In the genomic region with DNA sequence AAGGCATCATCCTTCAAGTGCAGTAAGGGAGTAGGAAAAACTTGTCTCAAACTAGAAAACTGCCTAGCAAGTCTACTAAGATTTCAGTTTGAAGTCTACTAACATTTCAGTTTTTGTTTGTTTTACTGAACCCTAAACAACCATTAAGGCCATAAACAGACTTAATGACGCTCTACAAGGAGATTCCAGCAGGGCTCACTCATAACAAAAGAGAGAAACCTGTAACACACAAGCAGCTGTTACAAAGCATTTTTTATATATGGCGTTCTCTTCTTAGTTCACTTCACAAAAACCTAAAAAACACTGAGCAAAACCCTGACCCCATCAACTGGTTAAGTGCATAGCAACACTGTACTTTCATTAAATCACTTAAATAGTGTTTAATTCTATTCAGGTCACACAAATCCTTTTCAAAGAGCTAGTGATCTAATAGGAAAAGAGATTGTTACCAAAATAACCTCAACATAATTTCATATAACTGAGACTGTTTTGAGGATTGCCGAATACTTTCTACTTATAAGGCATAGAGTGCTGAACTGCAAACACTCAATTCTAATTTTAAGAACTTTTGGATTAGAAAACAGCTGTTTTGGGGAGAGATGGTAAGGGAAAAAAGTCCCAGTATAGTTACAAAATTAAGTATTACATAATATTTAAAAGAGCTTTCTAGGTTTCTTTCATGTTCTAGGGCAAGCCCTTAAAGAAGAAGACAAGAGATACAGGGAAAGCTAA, we compare ENCODE assay signal across 8 cellular contexts. TPM values are rescaled to one million over a fixed set of nuclear protein-coding genes. Genes with fewer than 3 reads are reported as not detected.
A peak's percentile ranks its signal among the peaks of the same experiment; 100 is the strongest.
DNase-seq lines count a peak whose midpoint lies in the region; ATAC-seq and TF ChIP-seq lines count a peak whose summit lies in the region.

No MANE protein-coding gene starts in this region.

- H3K23ac ChIP-seq in IMR-90 (ENCODE audit: low read depth, low read length), result peak overlapping the region; percentile 98

- no peaks in the 10 kb centered on the region for H3K9me3 Mint-ChIP-seq in CD4-positive, alpha-beta memory T cell
- no peaks in the 10 kb centered on the region for H3K9me3 Mint-ChIP-seq in type B pancreatic cell

- peak overlapping the region; percentile 69; the same call in 1 of the 2 replicates for H3K18ac ChIP-seq in IMR-90 (ENCODE audit: low read depth, low read length)

- peaks cover 12 to 32% (median 19%) of the 10 kb centered on the region in 4 donors for H3K4me1 Mint-ChIP-seq in CD4-positive, alpha-beta memory T cell
- peaks cover 21% of the 10 kb centered on the region for H3K4me1 Mint-ChIP-seq in type B pancreatic cell (ENCODE audit: unreplicated experiment)

- no peaks in the 10 kb centered on the region for H3K27me3 ChIP-seq in CD4-positive, alpha-beta memory T cell (ENCODE audit: insufficient read depth, low read length)
- H3K27me3 ChIP-seq in IMR-90 (ENCODE audit: control insufficient read depth, insufficient read depth, low read length) (no peaks in the 10 kb centered on the region), liver (ENCODE audit: control insufficient read depth in 4 of 4, insufficient read depth in 4 of 4, low read length in 3 of 4) (no peaks in the 10 kb centered on the region)

- POLR2A ChIA-PET in CD4-positive, alpha-beta memory T cell (lab: Charles Lee; ENCODE audit: partially characterized antibody), result interaction anchor here (1.0 to 3.0 kb wide), 3 partner anchors 10 to 364 kb away, joined by 3 to 14 read pairs (median 9); partner anchors contain the start of gene LYST
- POLR2A ChIA-PET in IMR-90 (lab: Charles Lee; ENCODE audit: unreplicated experiment), result no interaction called here
- POLR2A ChIA-PET in GM10248 (lab: Yijun Ruan, JAX), result interaction anchor here (0.6 kb wide), 1 partner anchor 394 kb away, joined by 5 read pairs; no protein-coding TSS in a partner anchor

- DNase-seq in CD4-positive, alpha-beta memory T cell, result no peak
- DNase-seq in IMR-90 (peak; percentile 64), astrocyte of the spinal cord (ENCODE audit: low read depth, low spot score) (peak; percentile 47), type B pancreatic cell (ENCODE audit: extremely low spot score, unreplicated experiment) (no peak), GM10248 (ENCODE audit: extremely low spot score) (no peak), NCI-H2081 treated with DMSO at 0.1 percent for 48 hours (lab: John Stamatoyannopoulos, UW) (no peak), NCI-H446 treated with DMSO at 0.1 percent for 48 hours (lab: John Stamatoyannopoulos, UW) (no peak)

- H2BK20ac ChIP-seq in IMR-90 (ENCODE audit: low read depth, low read length), result no peak overlapping the region

- no peak overlapping the region for H3K27ac ChIP-seq in CD4-positive, alpha-beta memory T cell (ENCODE audit: low read depth, low read length)
- peak overlapping the region; percentile 88; the same call in 1 of the 2 replicates for H3K27ac ChIP-seq in IMR-90 (ENCODE audit: insufficient read depth, low read length)
- peak overlapping the region; percentile 87 to 93 for H3K27ac ChIP-seq in liver (ENCODE audit: low read depth in 1 of 2, low read length in 2 of 2)

- TSS peak; percentile 46 for BruUV-seq in IMR-90 (replicated peaks; lab: Mats Ljungman, UMichigan)

- H3K4me2 ChIP-seq in IMR-90 (ENCODE audit: low read depth, low read length), result peak overlapping the region; percentile 98

- no peak overlapping the region for H4K91ac ChIP-seq in IMR-90 (ENCODE audit: insufficient read depth, low read depth, low read length)

- peak overlapping the region; percentile 87 to 97 (median 94) for H3K4me3 Mint-ChIP-seq in CD4-positive, alpha-beta memory T cell
- H3K4me3 Mint-ChIP-seq in type B pancreatic cell, result peak overlapping the region; percentile 96

- H3K9me3 ChIP-seq in CD4-positive, alpha-beta memory T cell (ENCODE audit: control insufficient read depth in 1 of 2, low read length in 2 of 2), result no peaks in the 10 kb centered on the region
- no peaks in the 10 kb centered on the region for H3K9me3 ChIP-seq in IMR-90 (ENCODE audit: control insufficient read depth, insufficient read depth, low read length)
- no peaks in the 10 kb centered on the region for H3K9me3 ChIP-seq in liver (ENCODE audit: control insufficient read depth in 4 of 4, low read length in 3 of 4)

- no peak overlapping the region for H2AK9ac ChIP-seq in IMR-90 (replicated peaks; ENCODE audit: low read depth, low read length, poor library complexity)

- WGBS in IMR-90 (ENCODE audit: extremely low coverage in 2 of 2, insufficient read length in 1 of 2), 2 experiments, result 0% methylated on average over 1 of the region's 3 CpGs; no CpG with 5 or more reads in 1 of the 2 experiments
- 48% methylated on average over 3 of the region's 3 CpGs for WGBS in liver

- H3K4me3 ChIP-seq in CD4-positive, alpha-beta memory T cell (ENCODE audit: low read length in 2 of 2), result no peak overlapping the region
- H3K4me3 ChIP-seq in IMR-90 (ENCODE audit: insufficient read depth, low read depth, low read length) (peak overlapping the region; percentile 75), astrocyte of the spinal cord (ENCODE audit: low read depth, low read length) (peak overlapping the region; percentile 74), liver (ENCODE audit: low read depth in 1 of 3, low read length in 3 of 3) (peak overlapping the region; percentile 57 to 92 (median 77))

- peaks cover 0 to 14% of the 10 kb centered on the region in 2 donors for H3K36me3 Mint-ChIP-seq in CD4-positive, alpha-beta memory T cell
- peaks cover 4% of the 10 kb centered on the region for H3K36me3 Mint-ChIP-seq in type B pancreatic cell

- in situ Hi-C loops in IMR-90 (cut with MboI; ENCODE audit: low sequenced_read_pairs), result no loop called here
- in situ Hi-C loops in astrocyte of the spinal cord (cut with HindIII; ENCODE audit: low sequenced_read_pairs), result no loop called here

- peak overlapping the region in 1 of 2 experiments; percentile 48; a peak in 1 of 4 replicates for H4K8ac ChIP-seq in IMR-90 (ENCODE audit: low read depth in 2 of 2, low read length in 2 of 2)

- no peak overlapping the region for H2AFZ ChIP-seq in IMR-90 (replicated peaks; ENCODE audit: low read length, poor library complexity)

- H3K4me1 ChIP-seq in CD4-positive, alpha-beta memory T cell (ENCODE audit: insufficient read depth, low read length), result peaks cover 20% of the 10 kb centered on the region
- H3K4me1 ChIP-seq in IMR-90 (ENCODE audit: control insufficient read depth, insufficient read depth, low read length) (peaks cover 2% of the 10 kb centered on the region; the same call in 1 of the 2 replicates), liver (ENCODE audit: control insufficient read depth in 4 of 4, insufficient read depth in 4 of 4, low read length in 3 of 4) (peaks cover 4 to 17% (median 8%) of the 10 kb centered on the region in 4 donors)

- H4K20me1 ChIP-seq in IMR-90 (ENCODE audit: insufficient read depth, low read length), result peaks cover 24% of the 10 kb centered on the region; the same call in 1 of the 2 replicates

- peak overlapping the region; percentile 87 for H2BK5ac ChIP-seq in IMR-90 (ENCODE audit: low read depth, low read length, poor library complexity, severe bottlenecking)

- peaks cover 13 to 37% of the 10 kb centered on the region in 2 experiments; a peak in 3 of 4 replicates for H3K79me1 ChIP-seq in IMR-90 (ENCODE audit: low read depth in 1 of 2, low read length in 2 of 2)

- no peaks in the 10 kb centered on the region for H3K27me3 Mint-ChIP-seq in CD4-positive, alpha-beta memory T cell
- H3K27me3 Mint-ChIP-seq in type B pancreatic cell, result no peaks in the 10 kb centered on the region

- H3K36me3 ChIP-seq in CD4-positive, alpha-beta memory T cell (ENCODE audit: insufficient read depth, low read length), result no peaks in the 10 kb centered on the region
- H3K36me3 ChIP-seq in IMR-90 (ENCODE audit: control insufficient read depth, insufficient read depth, low read length), result no peaks in the 10 kb centered on the region
- H3K36me3 ChIP-seq in liver (ENCODE audit: control insufficient read depth in 4 of 4, insufficient read depth in 3 of 4, low read depth in 1 of 4, low read length in 3 of 4), result no peaks in the 10 kb centered on the region

- H3K56ac ChIP-seq in IMR-90 (ENCODE audit: extremely low read depth, insufficient read depth, low read length), result peak overlapping the region; percentile 88; the same call in 1 of the 2 replicates

- CTCF ChIA-PET in CD4-positive, alpha-beta memory T cell (lab: Charles Lee; ENCODE audit: partially characterized antibody), result interaction anchor here (1.0 to 1.7 kb wide), 4 partner anchors 9 to 469 kb away, joined by 3 to 7 read pairs (median 4); no protein-coding TSS in a partner anchor
- CTCF ChIA-PET in IMR-90 (lab: Yijun Ruan, JAX) (no interaction called here), GM10248 (lab: Yijun Ruan, JAX) (interaction anchor here (1.0 to 3.3 kb wide), 6 partner anchors 9 to 469 kb away, joined by 3 to 29 read pairs (median 10); no protein-coding TSS in a partner anchor)

- intact Hi-C loops in CD4-positive, alpha-beta memory T cell (cut with micrococcal nuclease), result loop anchor here (5.0 kb wide), 3 partner anchors 140 to 1025 kb away; partner anchors contain the start of genes TARBP1 and TOMM20
- intact Hi-C loops in IMR-90 (cut with micrococcal nuclease), result loop anchor here (5.0 kb wide), 1 partner anchor 250 kb away; no protein-coding TSS in a partner anchor

- H2BK15ac ChIP-seq in IMR-90 (ENCODE audit: low read depth, low read length), result no peak overlapping the region

- H2AK5ac ChIP-seq in IMR-90 (ENCODE audit: low read depth, low read length), result no peak overlapping the region

- TF ChIP-seq RAD21 in IMR-90 (IDR thresholded peaks at IDR 0.05; ENCODE audit: low read length) (no peak), liver (IDR thresholded peaks at IDR 0.05) (no peak)

- ATAC-seq in IMR-90 (ENCODE audit: low read depth), result no peak

- peak overlapping the region; percentile 92; the same call in 1 of the 2 replicates for H3K9ac ChIP-seq in IMR-90 (ENCODE audit: low read depth, low read length)
- peak overlapping the region; percentile 73 to 80 for H3K9ac ChIP-seq in liver (ENCODE audit: low read depth in 1 of 2, low read length in 2 of 2)

- peak overlapping the region; percentile 30; the same call in 1 of the 2 replicates for H4K5ac ChIP-seq in IMR-90 (ENCODE audit: low read depth, low read length)

- H3K14ac ChIP-seq in IMR-90 (replicated peaks; ENCODE audit: low read depth, low read length), result peak overlapping the region; percentile 92

- dilution Hi-C loops in IMR-90 (cut with HindIII; ENCODE audit: low sequenced_read_pairs, unreplicated experiment), result no loop called here

- H3K27ac Mint-ChIP-seq in CD4-positive, alpha-beta memory T cell, result peak overlapping the region in 6 of 7 donors; percentile 83 to 100 (median 95)
- H3K27ac Mint-ChIP-seq in type B pancreatic cell, result peak overlapping the region; percentile 96

- no peaks in the 10 kb centered on the region; the same call in 1 of the 2 replicates for H3K9me1 ChIP-seq in IMR-90 (ENCODE audit: insufficient read depth, low read length)

- H3K4ac ChIP-seq in IMR-90 (ENCODE audit: low read depth, low read length), result peak overlapping the region; percentile 83

- no peak overlapping the region for H2BK120ac ChIP-seq in IMR-90 (ENCODE audit: low read depth, low read length)

- no peak for TF ChIP-seq POLR2A in IMR-90 (IDR thresholded peaks at IDR 0.05; ENCODE audit: low read depth, low read length)

- TF ChIP-seq CTCF in IMR-90 (conservative IDR thresholded peaks at IDR 0.05; ENCODE audit: low read depth, low read length) (no peak), astrocyte of the spinal cord (IDR thresholded peaks at IDR 0.05; ENCODE audit: low read depth, low read length) (no peak), liver (IDR thresholded peaks at IDR 0.05; ENCODE audit: low read depth, low read length, missing input control) (no peak), type B pancreatic cell (conservative IDR thresholded peaks at IDR 0.05) (no peak), GM10248 (IDR thresholded peaks at IDR 0.05; ENCODE audit: control extremely low read depth, extremely low read depth, low read depth, missing control alignments) (no peak)

RNA-seq across cellular contexts. Expression of gene B3GALNT2, which starts 1.5 kb away (rescaled TPM):
- 10 to 100 TPM; 11.0 to 12.1 TPM for total RNA-seq in CD4-positive, alpha-beta memory T cell
- polyA plus RNA-seq in CD4-positive, alpha-beta memory T cell, result 1 to 10 TPM; 6.3 to 7.2 TPM
- total RNA-seq in IMR-90 (2012; rRNA removed) (32.8 and 39.4 TPM in 2 replicates), liver (10 to 100 TPM; 10.5 to 20.7 TPM), type B pancreatic cell (ENCODE audit: low replicate concordance) (24.5 and 31.3 TPM in 2 replicates)
- polyA plus RNA-seq in IMR-90 (2012; rRNA removed) (9.5 and 11.0 TPM in 2 replicates), liver (1 to 10 TPM; 2.3 to 3.7 TPM)
- polyA plus RNA-seq in IMR-90 (2012; cell fraction: cytosol; rRNA removed), result 4.2 and 4.9 TPM in 2 replicates
- polyA plus RNA-seq in IMR-90 (2012; cell fraction: nucleus; rRNA removed; ENCODE audit: low replicate concordance), result 4.3 and 13.1 TPM in 2 replicates

Comparison
In these comparisons a context has a peak if more than half of its experiments do, and no peak if none do; other contexts are left out.
1. DNase-seq: peak in IMR-90 (single experiment) and astrocyte of the spinal cord (single experiment); none in CD4-positive, alpha-beta memory T cell (0 of 5), type B pancreatic cell (single experiment), GM10248 (single experiment), NCI-H2081 treated with DMSO at 0.1 percent for 48 hours (single experiment) and NCI-H446 treated with DMSO at 0.1 percent for 48 hours (single experiment).
2. H3K4me3 ChIP-seq: peak in IMR-90 (single experiment), astrocyte of the spinal cord (single experiment) and liver (3 of 3); none in CD4-positive, alpha-beta memory T cell (0 of 2).